In genomic region chr12:46523446-46523845, GRCh38 we compare ENCODE assay signal across 11 cellular contexts.
DNase-seq lines count a peak whose midpoint lies in the region; ATAC-seq, FAIRE-seq and TF ChIP-seq lines count a peak whose summit lies in the region.
"Had no signal": no experiment of that assay in that cellular context is flagged by ENCODE, and none has a peak within 500 bp of the region (broad histone marks: within the 10 kb centered on the region; RNA-seq: fewer than 3 reads in every experiment).

No MANE protein-coding gene starts in this region.

- H3K4me1 Mint-ChIP-seq in activated CD8-positive, alpha-beta T cell treated with anti-CD3 and anti-CD28 coated beads for 36 hours (ENCODE audit: low read depth), result peaks cover 40% of the 10 kb centered on the region

- ATAC-seq in activated CD8-positive, alpha-beta T cell treated with anti-CD3 and anti-CD28 coated beads for 36 hours, result no peak
- ATAC-seq in right lobe of liver, result no peak
- ATAC-seq in HG03108 (IDR thresholded peaks at IDR 0.05; ENCODE audit: unreplicated experiment), result no peak
- no peak for ATAC-seq in GM21528 (IDR thresholded peaks at IDR 0.05; ENCODE audit: low FRiP score, unreplicated experiment)
- no peak for ATAC-seq in HG03469 (IDR thresholded peaks at IDR 0.05; ENCODE audit: unreplicated experiment)

- H3K27me3 Mint-ChIP-seq in activated CD8-positive, alpha-beta T cell treated with anti-CD3 and anti-CD28 coated beads for 36 hours, result no peaks in the 10 kb centered on the region

- H3K36me3 Mint-ChIP-seq in activated CD8-positive, alpha-beta T cell treated with anti-CD3 and anti-CD28 coated beads for 36 hours (ENCODE audit: low read depth), result no peaks in the 10 kb centered on the region

- WGBS in right lobe of liver (ENCODE audit: insufficient coverage, low coverage, low lambda C conversion rate, missing lambda C conversion rate), result 72% methylated on average over 2 of the region's 2 CpGs

- H3K27ac ChIP-seq in ACC112 (ENCODE audit: low read depth, low read length) (peak overlapping the region; percentile 95), right lobe of liver (peak overlapping the region in 2 of 3 donors; percentile 20)

- CTCF ChIA-PET in activated CD8-positive, alpha-beta T cell treated with anti-CD3 and anti-CD28 coated beads for 36 hours (lab: Charles Lee), result interaction anchor here (0.8 to 1.7 kb wide), 7 partner anchors 8 to 146 kb away, joined by 3 to 5 read pairs (median 3); no protein-coding TSS in a partner anchor

- DNase-seq in H54 (ENCODE audit: insufficient read length, low spot score) (peak; percentile 23), right lobe of liver (no peak), NCI-H69 (lab: John Stamatoyannopoulos, UW) (no peak)
- DNase-seq in activated CD8-positive, alpha-beta T cell treated with anti-CD3 and anti-CD28 coated beads for 36 hours, result no peak
- DNase-seq: mucosa of descending colon, NCI-H1417 had no signal

- intact Hi-C loops in activated CD8-positive, alpha-beta T cell treated with anti-CD3 and anti-CD28 coated beads for 36 hours (cut with micrococcal nuclease), result no loop called here
- intact Hi-C loops in right lobe of liver (cut with DNase I), result no loop called here

- H3K9me3 ChIP-seq in right lobe of liver, result no peaks in the 10 kb centered on the region
- H3K9me3 ChIP-seq: mucosa of descending colon had no signal

- peak; percentile 20 for FAIRE-seq in H54 (lab: Jason Lieb, UNC)
- FAIRE-seq: D721Med had no signal

- H3K27ac Mint-ChIP-seq in activated CD8-positive, alpha-beta T cell treated with anti-CD3 and anti-CD28 coated beads for 36 hours, result peak overlapping the region; percentile 91

- peaks cover 1% of the 10 kb centered on the region for H3K9me3 Mint-ChIP-seq in activated CD8-positive, alpha-beta T cell treated with anti-CD3 and anti-CD28 coated beads for 36 hours

- no peak for TF ChIP-seq CTCF in activated CD8-positive, alpha-beta T cell treated with anti-CD3 and anti-CD28 coated beads for 36 hours (IDR thresholded peaks at IDR 0.05)
- no peak for TF ChIP-seq CTCF in right lobe of liver (IDR thresholded peaks at IDR 0.05)

- H3K27me3 ChIP-seq in ACC112 (ENCODE audit: insufficient read depth, low read length), result no peaks in the 10 kb centered on the region
- H3K27me3 ChIP-seq in right lobe of liver, result no peaks in the 10 kb centered on the region

- no peak overlapping the region for H2AFZ ChIP-seq in ACC112 (ENCODE audit: low read length, unreplicated experiment)

- H3K4me3 ChIP-seq in ACC112 (ENCODE audit: low read depth, low read length), result peak overlapping the region; percentile 71
- no peak overlapping the region for H3K4me3 ChIP-seq in right lobe of liver
- H3K4me3 ChIP-seq: mucosa of descending colon had no signal

- TF ChIP-seq POLR2A in H54 (IDR thresholded peaks at IDR 0.05; ENCODE audit: low read depth, low read length) (no peak), right lobe of liver (IDR thresholded peaks at IDR 0.05) (no peak)

- H3K79me2 ChIP-seq in ACC112 (ENCODE audit: control insufficient read depth, insufficient read depth, low read length, unreplicated experiment), result peaks cover 26% of the 10 kb centered on the region

- POLR2A ChIA-PET in activated CD8-positive, alpha-beta T cell treated with anti-CD3 and anti-CD28 coated beads for 36 hours (lab: Charles Lee), result interaction anchor here (0.6 to 1.6 kb wide), 10 partner anchors 8 to 166 kb away, joined by 3 to 5 read pairs (median 4); no protein-coding TSS in a partner anchor

- H3K4me3 Mint-ChIP-seq in activated CD8-positive, alpha-beta T cell treated with anti-CD3 and anti-CD28 coated beads for 36 hours, result peak overlapping the region; percentile 60

- H3K36me3 ChIP-seq in ACC112 (ENCODE audit: insufficient read depth, low read length) (peaks cover 25% of the 10 kb centered on the region), right lobe of liver (no peaks in the 10 kb centered on the region)

- peaks cover 45% of the 10 kb centered on the region for H3K4me1 ChIP-seq in ACC112 (ENCODE audit: control insufficient read depth, insufficient read depth, low read length, unreplicated experiment)
- H3K4me1 ChIP-seq in right lobe of liver, result no peaks in the 10 kb centered on the region
